ENCODE assay signal across 8 cellular contexts in genomic region chr5:128905225-128906110, GRCh38. TPM values are rescaled to one million over a fixed set of nuclear protein-coding genes. Genes with fewer than 3 reads are reported as not detected.
DNase-seq lines count a peak whose midpoint lies in the region; ATAC-seq and TF ChIP-seq lines count a peak whose summit lies in the region.

No MANE protein-coding gene starts in this region.

- POLR2A ChIA-PET in AG04450 (lab: Yijun Ruan, JAX) (no interaction called here), HEK293 (lab: Yijun Ruan, JAX) (interaction anchor here (1.0 kb wide), 1 partner anchor 189 kb away, joined by 3 read pairs; the partner anchor contains the start of gene ISOC1)

- no peak for TF ChIP-seq POLR2A in upper lobe of left lung (IDR thresholded peaks at IDR 0.05)

- H3K36me3 ChIP-seq in HEK293 (ENCODE audit: control insufficient read depth in 2 of 2, insufficient read depth in 1 of 2, low read length in 2 of 2) = no peaks in the 10 kb centered on the region
- H3K36me3 ChIP-seq in upper lobe of left lung = no peaks in the 10 kb centered on the region

- no peak overlapping the region for H3K4me3 ChIP-seq in AG04450 (ENCODE audit: low read depth, low read length)
- H3K4me3 ChIP-seq in GM12864 (ENCODE audit: low read depth, low read length) = no peak overlapping the region
- H3K4me3 ChIP-seq in HEK293 (ENCODE audit: low read depth, low read length) = no peak overlapping the region
- no peak overlapping the region for H3K4me3 ChIP-seq in LNCaP clone FGC (ENCODE audit: low read depth, low read length)
- H3K4me3 ChIP-seq in upper lobe of left lung = no peak overlapping the region

- peak; percentile 74 to 79 for ATAC-seq in upper lobe of left lung (ENCODE audit: low FRiP score in 2 of 2)

- H3K27me3 ChIP-seq in AG04450 (ENCODE audit: control insufficient read depth, insufficient read depth, low read length) = no peaks in the 10 kb centered on the region
- H3K27me3 ChIP-seq in upper lobe of left lung = no peaks in the 10 kb centered on the region

- no peak overlapping the region for H3K27ac ChIP-seq in AG04450 (ENCODE audit: low read depth, low read length)
- no peak overlapping the region for H3K27ac ChIP-seq in HEK293 (ENCODE audit: extremely low read depth, low read depth, low read length)
- H3K27ac ChIP-seq in upper lobe of left lung = no peak overlapping the region

- H3K4me1 ChIP-seq in HEK293 (ENCODE audit: control insufficient read depth, insufficient read depth, low read length) (no peaks in the 10 kb centered on the region), upper lobe of left lung (no peaks in the 10 kb centered on the region)

- WGBS in upper lobe of left lung, 2 donors = 32 to 36% methylated on average over 5 of the region's 5 CpGs

- peak; percentile 83 for TF ChIP-seq CTCF in AG04450 (IDR thresholded peaks at IDR 0.05; ENCODE audit: low read depth, low read length)
- TF ChIP-seq CTCF in GM12864 (IDR thresholded peaks at IDR 0.05; ENCODE audit: low read depth, low read length, missing control alignments) = peak; percentile 54
- no peak for TF ChIP-seq CTCF in HEK293 (tag by site-specific recombination; IDR thresholded peaks at IDR 0.05)
- TF ChIP-seq CTCF in LNCaP clone FGC (IDR thresholded peaks at IDR 0.05; ENCODE audit: control insufficient read depth, extremely low read depth, insufficient read depth) = peak; percentile 78
- TF ChIP-seq CTCF in upper lobe of left lung (IDR thresholded peaks at IDR 0.05) = peak; percentile 24 to 71 (median 59)

- peak; percentile 21 for DNase-seq in AG04450 (ENCODE audit: low read depth, low spot score)
- DNase-seq in GM12864 (ENCODE audit: low read depth) = peak; percentile 25
- DNase-seq in LNCaP clone FGC (ENCODE audit: low read depth) = peak; percentile 49
- peak; percentile 15 to 65 for DNase-seq in SW 1271 (lab: John Stamatoyannopoulos, UW)
- peak; percentile 15 for DNase-seq in effector CD4-positive, alpha-beta T cell
- peak; percentile 73 to 74 for DNase-seq in lung microvascular endothelial cell (ENCODE audit: low read depth in 2 of 2)
- no peak for DNase-seq in upper lobe of left lung

- H3K9me3 ChIP-seq in AG04450 (ENCODE audit: control insufficient read depth, insufficient read depth, low read length) (no peaks in the 10 kb centered on the region), HEK293 (ENCODE audit: control insufficient read depth, insufficient read depth, low read depth, low read length) (no peaks in the 10 kb centered on the region), upper lobe of left lung (no peaks in the 10 kb centered on the region)

- CTCF ChIA-PET in AG04450 (lab: Charles Lee) (interaction anchor here (0.6 to 2.6 kb wide), 31 partner anchors 8 to 868 kb away, joined by 3 to 46 read pairs (median 4); partner anchors contain the start of gene ISOC1), HEK293 (lab: Yijun Ruan, JAX) (interaction anchor here (0.6 to 3.3 kb wide), 34 partner anchors 8 to 1224 kb away, joined by 3 to 21 read pairs (median 3); partner anchors contain the start of gene ISOC1)

- TF ChIP-seq EP300 in upper lobe of left lung (IDR thresholded peaks at IDR 0.05) = no peak

TF ChIP-seq in HEK293, 187 proteins besides CTCF, POLR2A, EP300 and RAD21 (continues in another document):
- TF ChIP-seq PRDM6 (tag by site-specific recombination; IDR thresholded peaks at IDR 0.05) (no peak), ZNF571 (tag by site-specific recombination; IDR thresholded peaks at IDR 0.05) (no peak), ZNF645 (tag by site-specific recombination; IDR thresholded peaks at IDR 0.05) (no peak), GFI1B (tag by site-specific recombination; IDR thresholded peaks at IDR 0.05) (no peak), ZNF121 (tag by site-specific recombination; IDR thresholded peaks at IDR 0.05) (no peak), ZNF529 (tag by site-specific recombination; IDR thresholded peaks at IDR 0.05; ENCODE audit: insufficient replicate concordance) (no peak), ZNF843 (tag by site-specific recombination; IDR thresholded peaks at IDR 0.05) (no peak), KLF17 (tag by site-specific recombination; IDR thresholded peaks at IDR 0.05) (no peak), ZNF391 (tag by site-specific recombination; IDR thresholded peaks at IDR 0.05; ENCODE audit: borderline replicate concordance, low read depth) (no peak), ZNF660 (tag by site-specific recombination; IDR thresholded peaks at IDR 0.05) (0 out of 2 replicates have a peak, but pooled peaks have one; percentile 56), GLIS2 (tag by site-specific recombination; IDR thresholded peaks at IDR 0.05) (no peak), ZNF146 (tag by site-specific recombination; IDR thresholded peaks at IDR 0.05) (no peak), KLF7 (tag by site-specific recombination; IDR thresholded peaks at IDR 0.05; ENCODE audit: borderline replicate concordance) (no peak), ZNF518A (tag by site-specific recombination; conservative IDR thresholded peaks at IDR 0.05; ENCODE audit: low read depth) (no peak), ZNF654 (tag by site-specific recombination; IDR thresholded peaks at IDR 0.05; ENCODE audit: low read depth) (peak; percentile 72)

RNA-seq across cellular contexts. Expression of gene SLC27A6, which starts 59.8 kb away (rescaled TPM):
- 0.04 TPM in 2 replicates for polyA plus RNA-seq in AG04450 (2011; rRNA removed)
- polyA minus RNA-seq in AG04450 (2011; rRNA and poly(A)+ RNA removed) = 0.14 TPM in 1 of 2 replicates, not detected in the other
- under 0.01 TPM in 1 of 2 replicates, not detected in the other for total RNA-seq in lung microvascular endothelial cell
- 1 to 10 TPM in 2 of 6 donors, under 1 TPM in 3, not detected in 1; 0.30 to 2.7 (median 0.40) TPM for total RNA-seq in upper lobe of left lung

Comparison
In these comparisons a context has a peak if more than half of its experiments do, and no peak if none do; other contexts are left out.
1. DNase-seq: peak in AG04450 (single experiment), GM12864 (single experiment), LNCaP clone FGC (single experiment), SW 1271 (2 of 2), effector CD4-positive, alpha-beta T cell (single experiment) and lung microvascular endothelial cell (2 of 2); none in upper lobe of left lung (0 of 2).